Comparison of ENCODE assay signal across 2 cellular contexts in the genomic region with DNA sequence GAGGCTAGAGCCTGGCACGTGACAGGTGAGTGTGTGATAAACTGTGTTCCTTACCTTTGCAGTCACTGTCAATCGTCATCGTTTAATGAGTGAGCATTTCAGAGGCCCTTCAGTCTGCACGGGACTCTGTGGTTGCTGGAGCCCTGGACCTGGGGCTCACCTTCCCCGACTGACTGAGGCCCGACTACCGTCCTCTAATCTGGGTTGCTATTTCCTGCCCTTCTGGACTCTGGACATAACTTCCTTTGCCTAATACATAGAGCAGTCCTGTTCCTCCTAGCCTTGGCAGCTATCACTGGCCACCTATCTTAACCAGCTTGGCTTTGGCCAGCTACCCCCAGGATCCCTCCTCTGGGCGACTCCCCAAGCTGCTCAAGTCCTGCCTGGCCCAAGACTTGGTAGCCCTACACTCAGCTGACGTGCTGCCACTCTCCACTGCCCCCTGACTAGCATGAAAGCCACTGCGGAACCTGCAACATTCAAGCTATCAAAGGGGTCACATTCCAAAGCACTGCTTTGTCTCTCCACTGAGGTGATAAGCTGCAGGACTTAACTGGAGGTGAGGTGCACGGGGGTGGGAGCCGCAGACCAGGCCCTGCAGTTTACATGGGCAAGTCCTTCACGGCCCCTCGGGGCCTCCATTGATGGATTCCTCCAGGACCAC.
TF ChIP-seq lines count a peak whose summit lies in the region.

No MANE protein-coding gene starts in this region.

TF ChIP-seq in IMR-90, 13 proteins besides CTCF, POLR2A, EP300 and RAD21:
- TF ChIP-seq BHLHE40 (IDR thresholded peaks at IDR 0.05; ENCODE audit: low read depth, low read length): no peak
- no peak for TF ChIP-seq SMC3 (IDR thresholded peaks at IDR 0.05; ENCODE audit: low read depth, low read length)
- TF ChIP-seq FOS (IDR thresholded peaks at IDR 0.05; ENCODE audit: low read depth, low read length): no peak
- no peak for TF ChIP-seq RCOR1 (IDR thresholded peaks at IDR 0.05; ENCODE audit: insufficient replicate concordance, low read length)
- no peak for TF ChIP-seq MAFK (IDR thresholded peaks at IDR 0.05; ENCODE audit: low read depth, low read length)
- no peak for TF ChIP-seq MAZ (IDR thresholded peaks at IDR 0.05; ENCODE audit: borderline replicate concordance, low read depth, low read length)
- TF ChIP-seq, protein P1, sequence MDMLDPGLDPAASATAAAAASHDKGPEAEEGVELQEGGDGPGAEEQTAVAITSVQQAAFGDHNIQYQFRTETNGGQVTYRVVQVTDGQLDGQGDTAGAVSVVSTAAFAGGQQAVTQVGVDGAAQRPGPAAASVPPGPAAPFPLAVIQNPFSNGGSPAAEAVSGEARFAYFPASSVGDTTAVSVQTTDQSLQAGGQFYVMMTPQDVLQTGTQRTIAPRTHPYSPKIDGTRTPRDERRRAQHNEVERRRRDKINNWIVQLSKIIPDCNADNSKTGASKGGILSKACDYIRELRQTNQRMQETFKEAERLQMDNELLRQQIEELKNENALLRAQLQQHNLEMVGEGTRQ (IDR thresholded peaks at IDR 0.05; ENCODE audit: low read depth, low read length): no peak
- no peak for TF ChIP-seq RFX5 (IDR thresholded peaks at IDR 0.05; ENCODE audit: low read depth, low read length)
- TF ChIP-seq MXI1 (IDR thresholded peaks at IDR 0.05; ENCODE audit: borderline replicate concordance, low read depth, low read length): no peak
- no peak for TF ChIP-seq CEBPB (IDR thresholded peaks at IDR 0.05; ENCODE audit: low read depth, low read length)
- no peak for TF ChIP-seq CHD1 (IDR thresholded peaks at IDR 0.05; ENCODE audit: low read depth, low read length)
- no peak for TF ChIP-seq NFE2L2 (IDR thresholded peaks at IDR 0.05; ENCODE audit: low read depth, low read length)
- TF ChIP-seq, protein P2, sequence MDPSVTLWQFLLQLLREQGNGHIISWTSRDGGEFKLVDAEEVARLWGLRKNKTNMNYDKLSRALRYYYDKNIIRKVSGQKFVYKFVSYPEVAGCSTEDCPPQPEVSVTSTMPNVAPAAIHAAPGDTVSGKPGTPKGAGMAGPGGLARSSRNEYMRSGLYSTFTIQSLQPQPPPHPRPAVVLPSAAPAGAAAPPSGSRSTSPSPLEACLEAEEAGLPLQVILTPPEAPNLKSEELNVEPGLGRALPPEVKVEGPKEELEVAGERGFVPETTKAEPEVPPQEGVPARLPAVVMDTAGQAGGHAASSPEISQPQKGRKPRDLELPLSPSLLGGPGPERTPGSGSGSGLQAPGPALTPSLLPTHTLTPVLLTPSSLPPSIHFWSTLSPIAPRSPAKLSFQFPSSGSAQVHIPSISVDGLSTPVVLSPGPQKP (IDR thresholded peaks at IDR 0.05; ENCODE audit: borderline replicate concordance, low read depth, low read length): no peak
TF ChIP-seq in IMR-90: peak in this region for 0.

TF ChIP-seq in endothelial cell of umbilical vein, 7 proteins besides CTCF, POLR2A, EP300 and RAD21:
- TF ChIP-seq FOS (IDR thresholded peaks at IDR 0.05; ENCODE audit: borderline replicate concordance, insufficient read depth, low read length) (no peak), POLR2AphosphoS5 (IDR thresholded peaks at IDR 0.05; ENCODE audit: insufficient read depth, low read depth, low read length) (no peak), GATA2 (IDR thresholded peaks at IDR 0.05; ENCODE audit: insufficient read depth, insufficient read length, low read depth, low read length) (no peak), MYC (IDR thresholded peaks at IDR 0.05; ENCODE audit: low read depth, low read length) (no peak), EZH2 (IDR thresholded peaks at IDR 0.05; ENCODE audit: borderline replicate concordance, low read depth, low read length, severe bottlenecking) (no peak), JUN (IDR thresholded peaks at IDR 0.05; ENCODE audit: borderline replicate concordance, insufficient read depth, insufficient read length, low read depth) (no peak)
- TF ChIP-seq, protein P3, sequence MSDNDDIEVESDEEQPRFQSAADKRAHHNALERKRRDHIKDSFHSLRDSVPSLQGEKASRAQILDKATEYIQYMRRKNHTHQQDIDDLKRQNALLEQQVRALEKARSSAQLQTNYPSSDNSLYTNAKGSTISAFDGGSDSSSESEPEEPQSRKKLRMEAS (IDR thresholded peaks at IDR 0.05; ENCODE audit: insufficient read depth, insufficient read length): no peak
TF ChIP-seq in endothelial cell of umbilical vein: peak in this region for 0.
